In the genomic region with DNA sequence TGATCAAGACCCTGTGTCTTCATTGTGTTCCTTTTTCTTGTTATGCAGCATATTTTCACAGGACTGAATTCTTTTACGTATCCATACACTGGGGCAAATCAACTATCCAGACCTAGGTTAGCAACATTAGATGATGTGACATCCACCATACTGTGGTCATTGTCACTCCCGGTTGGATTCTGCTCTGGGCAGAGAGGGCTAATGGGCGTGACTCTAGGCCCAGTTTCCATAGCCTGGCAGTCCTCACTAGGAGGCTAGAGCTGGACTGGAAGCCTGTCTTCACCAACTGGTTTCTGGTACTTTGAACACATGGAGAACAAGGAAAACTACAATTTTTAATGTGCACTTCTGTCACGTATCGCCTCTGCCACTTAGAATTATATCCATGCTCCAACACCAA, we compare ENCODE assay signal across 15 cellular contexts.
"Had no signal": no experiment of that assay in that cellular context is flagged by ENCODE, and none has a peak within 500 bp of the region (broad histone marks: within the 10 kb centered on the region; RNA-seq: fewer than 3 reads in every experiment).

No MANE protein-coding gene starts in this region.

- ATAC-seq: naive thymus-derived CD4-positive, alpha-beta T cell; stimulated activated naive CD8-positive, alpha-beta T cell treated with anti-CD3 and anti-CD28 coated beads, Interleukin-15, Interleukin-2, amounts not matched to agents 100 U/mL and 50 U/mL, for 24 hours; upper lobe of right lung had no signal

- H3K27ac ChIP-seq: adrenal gland, cardiac muscle cell, SJSA1, suprapubic skin, upper lobe of right lung had no signal

- H3K27me3 ChIP-seq: adrenal gland, cardiac muscle cell, SJSA1, suprapubic skin, upper lobe of right lung had no signal

- H3K9me3 ChIP-seq: adrenal gland, SJSA1, suprapubic skin, upper lobe of right lung had no signal

- DNase-seq: activated CD4-positive, alpha-beta T cell treated with anti-CD3 and anti-CD28 coated beads, Interleukin-2, amount 50 U/mL, for 4 hours; activated gamma-delta T cell; adrenal gland; dermis blood vessel endothelial cell; effector memory CD4-positive, alpha-beta T cell; foreskin fibroblast; glutamatergic neuron; mesenchymal stem cell; naive thymus-derived CD4-positive, alpha-beta T cell; stimulated activated naive CD8-positive, alpha-beta T cell treated with anti-CD3 and anti-CD28 coated beads, Interleukin-15, Interleukin-2, amounts not matched to agents 100 U/mL and 50 U/mL, for 24 hours; T-helper 2 cell; upper lobe of right lung had no signal

- H3K4me3 ChIP-seq: adrenal gland, cardiac muscle cell, SJSA1, suprapubic skin, upper lobe of right lung had no signal

- H3K36me3 ChIP-seq: adrenal gland, cardiac muscle cell, suprapubic skin, upper lobe of right lung had no signal
